ENCODE assay signal across 17 cellular contexts in the genomic region with DNA sequence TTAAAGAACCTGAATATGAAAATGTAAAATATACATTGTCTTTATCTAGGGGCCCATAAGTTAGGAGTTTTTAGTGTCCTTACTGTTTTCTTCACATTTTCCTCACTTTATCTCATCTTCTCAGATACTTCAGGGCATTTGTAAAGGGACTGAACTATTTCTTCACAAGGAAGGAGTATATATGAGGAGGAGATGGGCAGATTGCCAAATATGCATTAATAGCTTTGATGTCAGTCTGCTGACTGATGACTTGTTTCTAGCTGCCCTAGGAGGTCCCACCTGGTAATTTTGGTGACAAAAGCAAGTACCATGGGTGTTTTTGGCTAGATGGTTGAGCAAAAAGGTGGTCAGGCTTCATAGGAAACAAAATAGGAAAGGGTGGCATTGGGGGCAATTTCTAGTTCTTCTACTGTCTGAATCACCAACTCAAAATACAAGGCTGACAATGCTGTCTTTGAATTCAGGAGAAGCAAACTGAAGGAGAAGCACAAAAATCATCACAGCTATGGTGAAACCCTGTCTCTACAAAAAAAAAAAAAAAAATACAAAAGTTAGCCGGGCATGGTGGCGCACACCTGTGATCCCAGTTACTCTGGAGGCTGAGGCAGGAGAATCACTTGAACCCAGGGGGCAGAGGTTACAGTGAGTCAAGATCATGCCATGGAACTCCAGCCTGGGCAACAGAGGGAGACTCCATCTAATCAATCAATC. TPM values are rescaled to one million over a fixed set of nuclear protein-coding genes. Genes with fewer than 3 reads are reported as not detected.
A peak's percentile ranks its signal among the peaks of the same experiment; 100 is the strongest.
DNase-seq lines count a peak whose midpoint lies in the region; ATAC-seq, FAIRE-seq and TF ChIP-seq lines count a peak whose summit lies in the region.
"Had no signal": no experiment of that assay in that cellular context is flagged by ENCODE, and none has a peak within 500 bp of the region (broad histone marks: within the 10 kb centered on the region; RNA-seq: fewer than 3 reads in every experiment).

No MANE protein-coding gene starts in this region.

- no peaks in the 10 kb centered on the region for H4K20me1 ChIP-seq in K562 (replicated peaks; ENCODE audit: control insufficient read depth, insufficient read depth, low read length)
- H4K20me1 ChIP-seq: BLaER1 treated with 17β-estradiol and CSF1 and Interleukin-3, amounts not matched to agents 10 nM and 100 nM had no signal

- no peaks in the 10 kb centered on the region for H3K9me1 ChIP-seq in K562 (ENCODE audit: control insufficient read depth, insufficient read depth, low read length)

- FAIRE-seq in K562 (lab: Jason Lieb, UNC): peak; percentile 40

- BruUV-seq in K562 (replicated peaks; lab: Mats Ljungman, UMichigan): no TSS peak

- no peak for TF ChIP-seq POLR2A in K562 (conservative IDR thresholded peaks at IDR 0.05)

- H3K27ac ChIP-seq in K562 (ENCODE audit: extremely low read depth, low read depth, low read length) (no peak overlapping the region), psoas muscle (no peak overlapping the region), substantia nigra (ENCODE audit: low read depth, low read length, poor library complexity, severe bottlenecking) (no peak overlapping the region)
- H3K27ac ChIP-seq: 22Rv1; BLaER1 treated with 17β-estradiol and CSF1 and Interleukin-3, amounts not matched to agents 10 nM and 100 nM; HL-60; tibial nerve had no signal

- TF ChIP-seq EP300 in K562 (IDR thresholded peaks at IDR 0.05; ENCODE audit: low read length): peak; percentile 74

- no peak overlapping the region for H3K4me3 ChIP-seq in K562
- H3K4me3 ChIP-seq in psoas muscle: no peak overlapping the region
- H3K4me3 ChIP-seq: BLaER1 treated with 17β-estradiol and CSF1 and Interleukin-3, amounts not matched to agents 10 nM and 100 nM; tibial nerve had no signal

- DNase-seq in DMS 273 (lab: John Stamatoyannopoulos, UW; ENCODE audit: unreplicated experiment) (peak; percentile 63), DMS 273 treated with DMSO at 0.1 percent for 48 hours (lab: John Stamatoyannopoulos, UW) (no peak), NCI-H2171 treated with DMSO at 0.1 percent for 48 hours (lab: John Stamatoyannopoulos, UW) (peak; percentile 34), K562 (ENCODE audit: extremely low read depth in 1 of 4, low spot score in 3 of 4) (peak; percentile 67 to 87 (median 72)), psoas muscle (no peak), substantia nigra (lab: John Stamatoyannopoulos, UW) (no peak)
- DNase-seq: activated CD8-positive, alpha-beta memory T cell treated with anti-CD3 and anti-CD28 coated beads for 24 hours; natural killer cell; NCI-H1436 treated with DMSO at 0.1 percent for 48 hours; stimulated activated naive B cell treated with anti-CD40 and anti-IgM and Interleukin-4, amounts not matched to agents 10 μg/mL and 1 μg/mL and 100 μg/mL, for 72 hours had no signal

- CTCF ChIA-PET in K562 (lab: Yijun Ruan, JAX; ENCODE audit: low intra/inter-chr PET ratio): interaction anchor here (0.6 kb wide), 1 partner anchor 158 kb away, joined by 4 read pairs; no protein-coding TSS in a partner anchor

- intact Hi-C loops in K562 (cut with micrococcal nuclease): loop anchor here (2.0 kb wide), 1 partner anchor 15 kb away; no protein-coding TSS in a partner anchor
- intact Hi-C loops in psoas muscle (cut with DNase I): loop anchor here in 1 of 2 donors (2.0 kb wide), 1 partner anchor 15 kb away; no protein-coding TSS in a partner anchor

- no peaks in the 10 kb centered on the region for H3K79me2 ChIP-seq in K562 (ENCODE audit: control insufficient read depth, insufficient read depth, low read length)

- H2AFZ ChIP-seq in K562 (ENCODE audit: low read depth, low read length): no peak overlapping the region

- TF ChIP-seq RAD21 in K562 (CRISPR knock-in tag; conservative IDR thresholded peaks at IDR 0.05 in 1 of 2, IDR thresholded peaks at IDR 0.05 in 1 of 2): no peak; a peak in 1 of 4 replicates

- 100% methylated on average over 2 of the region's 2 CpGs for WGBS in K562 (ENCODE audit: insufficient coverage, low coverage, missing lambda C conversion rate)
- WGBS in psoas muscle, 3 donors: 94 to 100% (median 98%) methylated on average over 1 to 2 of the region's 2 CpGs

- H3K36me3 ChIP-seq in K562 (ENCODE audit: control insufficient read depth, insufficient read depth, low read length) (no peaks in the 10 kb centered on the region), psoas muscle (ENCODE audit: insufficient read depth in 1 of 2, low read depth in 1 of 2) (peaks cover 0 to 38% of the 10 kb centered on the region in 2 donors)

- no peak overlapping the region; the same call in 1 of the 2 replicates for H3K4me2 ChIP-seq in K562 (ENCODE audit: insufficient read depth, low read length)
- H3K4me2 ChIP-seq: BLaER1 treated with 17β-estradiol and CSF1 and Interleukin-3, amounts not matched to agents 10 nM and 100 nM had no signal

- peak; percentile 80 for ATAC-seq in K562
- ATAC-seq in psoas muscle: peak; percentile 21 to 35 (median 30)
- no peak for ATAC-seq in GM18868 (IDR thresholded peaks at IDR 0.05; ENCODE audit: unreplicated experiment)
- no peak for ATAC-seq in GM18873 (IDR thresholded peaks at IDR 0.05; ENCODE audit: low FRiP score, unreplicated experiment)
- ATAC-seq: natural killer cell; Panc1; stimulated activated naive B cell treated with anti-CD40 and anti-IgM and Interleukin-4, amounts not matched to agents 10 μg/mL and 1 μg/mL and 100 μg/mL, for 72 hours had no signal

- POLR2A ChIA-PET in K562 (lab: Yijun Ruan, JAX): interaction anchor here (1.5 to 3.7 kb wide), 3 partner anchors 11 to 28 kb away, joined by 4 to 44 read pairs (median 13); partner anchors contain the start of gene STRIP2

- H3K27me3 ChIP-seq in K562 (ENCODE audit: control insufficient read depth in 2 of 2, insufficient read depth in 2 of 2, low read length in 2 of 2): no peaks in the 10 kb centered on the region
- H3K27me3 ChIP-seq in psoas muscle (ENCODE audit: insufficient read depth in 3 of 3, low read length in 2 of 3): no peaks in the 10 kb centered on the region
- H3K27me3 ChIP-seq: BLaER1 treated with 17β-estradiol and CSF1 and Interleukin-3, amounts not matched to agents 10 nM and 100 nM; tibial nerve had no signal

- H3K4me1 ChIP-seq in K562 (replicated peaks in 1 of 2; ENCODE audit: control insufficient read depth in 2 of 2, insufficient read depth in 2 of 2, low read length in 2 of 2) (peaks cover 7 to 23% of the 10 kb centered on the region in 2 experiments; a peak in 4 of 5 replicates), psoas muscle (peaks cover 24% of the 10 kb centered on the region)

- in situ Hi-C loops in K562 (cut with MboI): no loop called here

- H3K9ac ChIP-seq in K562 (ENCODE audit: insufficient read depth in 1 of 2, low read depth in 2 of 2, low read length in 2 of 2): no peak overlapping the region
- H3K9ac ChIP-seq: BLaER1 treated with 17β-estradiol and CSF1 and Interleukin-3, amounts not matched to agents 10 nM and 100 nM had no signal

- no peaks in the 10 kb centered on the region for H3K9me3 ChIP-seq in K562 (replicated peaks; ENCODE audit: control insufficient read depth, insufficient read depth, low read depth, low read length)
- H3K9me3 ChIP-seq in psoas muscle: no peaks in the 10 kb centered on the region
- H3K9me3 ChIP-seq: BLaER1 treated with 17β-estradiol and CSF1 and Interleukin-3, amounts not matched to agents 10 nM and 100 nM; tibial nerve had no signal

- no peak for TF ChIP-seq CTCF in K562 (IDR thresholded peaks at IDR 0.05 in 2 of 3, conservative IDR thresholded peaks at IDR 0.05 in 1 of 3; ENCODE audit: insufficient read depth in 2 of 3, low read depth in 1 of 3, low read length in 3 of 3)
- no peak for TF ChIP-seq CTCF in psoas muscle (IDR thresholded peaks at IDR 0.05)

TF ChIP-seq in K562, 482 proteins besides CTCF, POLR2A, EP300 and RAD21 (continues in another document):
- TF ChIP-seq RCOR1 (IDR thresholded peaks at IDR 0.05; ENCODE audit: borderline replicate concordance in 1 of 2, low read depth in 2 of 2, low read length in 2 of 2) (peak in 1 of 2 experiments; percentile 87; a peak in 2 of 4 replicates), NFIX (CRISPR knock-in tag; IDR thresholded peaks at IDR 0.05; ENCODE audit: low read depth) (peak; percentile 49; the same call in 1 of the 2 replicates)
- TF ChIP-seq, protein P1, sequence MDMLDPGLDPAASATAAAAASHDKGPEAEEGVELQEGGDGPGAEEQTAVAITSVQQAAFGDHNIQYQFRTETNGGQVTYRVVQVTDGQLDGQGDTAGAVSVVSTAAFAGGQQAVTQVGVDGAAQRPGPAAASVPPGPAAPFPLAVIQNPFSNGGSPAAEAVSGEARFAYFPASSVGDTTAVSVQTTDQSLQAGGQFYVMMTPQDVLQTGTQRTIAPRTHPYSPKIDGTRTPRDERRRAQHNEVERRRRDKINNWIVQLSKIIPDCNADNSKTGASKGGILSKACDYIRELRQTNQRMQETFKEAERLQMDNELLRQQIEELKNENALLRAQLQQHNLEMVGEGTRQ (CRISPR knock-in tag; IDR thresholded peaks at IDR 0.05): no peak

RNA-seq across cellular contexts. Expression of gene STRIP2, which starts 10.4 kb away (rescaled TPM):
- total RNA-seq in K562 (2011; cell fraction: chromatin; rRNA removed; ENCODE audit: low replicate concordance): 202 and 262 TPM in 2 replicates
- total RNA-seq in K562 (2011; cell fraction: nucleolus; rRNA removed): 90.7 and 112 TPM in 2 replicates
- 109 and 122 TPM in 2 replicates for total RNA-seq in K562 (2011; cell fraction: nucleoplasm; rRNA removed)
- total RNA-seq in K562 (2014; rRNA removed): 38.5 and 39.8 TPM in 2 replicates
- total RNA-seq in K562 (2014; rRNA removed; fragmentation: Illumina TruSeq; extraction: Trizol): 40.8 and 41.7 TPM in 2 replicates
- total RNA-seq in K562 (2015; rRNA removed; fragmentation: Illumina TruSeq; extraction: Trizol): 52.4 and 54.7 TPM in 2 replicates
- 50.3 and 56.3 TPM in 2 replicates for total RNA-seq in K562 (2021)
- 81.8 and 104 TPM in 2 replicates for polyA plus RNA-seq in K562 (2011; rRNA removed)
- 27.2 and 41.8 TPM in 2 replicates for polyA plus RNA-seq in K562 (2011; cell fraction: cytosol; rRNA removed)
- 388 and 426 TPM in 2 replicates for polyA plus RNA-seq in K562 (2011; cell fraction: nucleus; rRNA removed)
- 46.1 and 56.3 TPM in 2 replicates for polyA plus RNA-seq in K562 (2012)
- 42.3 TPM in 2 replicates for polyA plus RNA-seq in K562 (2014; fragmentation: Illumina TruSeq; extraction: Trizol)
- 10 to 100 TPM; 10.1 to 13.8 TPM for polyA plus RNA-seq in K562 (2014; fragmentation: Nextera tagmentation; extraction: Ambion mirVana)
- polyA plus RNA-seq in K562 (2014; rRNA removed): 52.9 and 55.1 TPM in 2 replicates
- 62.4 and 66.1 TPM in 2 replicates for polyA minus RNA-seq in K562 (2011; rRNA and poly(A)+ RNA removed)
- 32.6 and 37.9 TPM in 2 replicates for polyA minus RNA-seq in K562 (2011; cell fraction: cytosol; rRNA and poly(A)+ RNA removed)
- 79.6 and 139 TPM in 2 replicates for polyA minus RNA-seq in K562 (2011; cell fraction: nucleus; rRNA and poly(A)+ RNA removed)
- total RNA-seq in psoas muscle: 10 to 100 TPM; 46.6 to 94.4 (median 58.4) TPM
- 10 to 100 TPM; 14.5 to 42.6 (median 21.1) TPM for polyA plus RNA-seq in psoas muscle

Comparison
In these comparisons a context has a peak if more than half of its experiments do, and no peak if none do; other contexts are left out.
1. DNase-seq: peak in DMS 273 (single experiment), NCI-H2171 treated with DMSO at 0.1 percent for 48 hours (single experiment) and K562 (4 of 4); none in DMS 273 treated with DMSO at 0.1 percent for 48 hours (single experiment), psoas muscle (0 of 2) and substantia nigra (0 of 49).
2. ATAC-seq: peak in K562 (single experiment) and psoas muscle (4 of 4); none in GM18868 (single experiment) and GM18873 (single experiment).